8 cellular contexts compared by ENCODE assay signal in the genomic region with DNA sequence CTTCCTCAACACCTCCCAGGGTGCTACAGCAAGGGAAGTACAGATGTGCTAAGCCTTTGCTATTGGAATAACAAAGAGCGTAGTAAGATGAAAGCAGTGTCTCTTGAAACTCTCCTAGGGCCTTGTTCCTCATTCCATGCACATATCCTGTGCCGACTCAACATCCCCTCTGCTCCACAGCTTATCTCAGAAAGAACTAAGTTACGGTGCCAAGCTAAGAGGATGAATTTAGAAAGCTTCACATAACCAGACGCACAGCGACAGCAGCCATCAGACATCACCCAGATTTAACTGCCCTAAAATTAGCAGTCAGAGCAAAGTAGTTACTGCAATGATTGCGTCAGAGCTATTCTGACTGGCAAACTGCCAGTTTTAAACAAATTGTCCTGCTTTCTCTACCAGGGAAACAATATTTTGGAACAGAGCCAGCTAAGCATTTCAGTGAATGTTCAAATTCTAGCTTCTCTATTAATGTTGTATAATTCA. TPM values are rescaled to one million over a fixed set of nuclear protein-coding genes. Genes with fewer than 3 reads are reported as not detected.
DNase-seq lines count a peak whose midpoint lies in the region; ATAC-seq and TF ChIP-seq lines count a peak whose summit lies in the region.

No MANE protein-coding gene starts in this region.

- 37% methylated on average over 6 of the region's 6 CpGs for WGBS in suprapubic skin

- H3K4me3 ChIP-seq in brain microvascular endothelial cell (ENCODE audit: low read depth, low read length) (no peak overlapping the region), suprapubic skin (peak overlapping the region; percentile 16)

- H3K9me3 ChIP-seq in suprapubic skin = no peaks in the 10 kb centered on the region

- TF ChIP-seq CTCF in brain microvascular endothelial cell (IDR thresholded peaks at IDR 0.05; ENCODE audit: low read depth, low read length, missing control alignments) (no peak), suprapubic skin (IDR thresholded peaks at IDR 0.05) (no peak)

- ATAC-seq in GM19023 (IDR thresholded peaks at IDR 0.05; ENCODE audit: unreplicated experiment) = no peak

- no peaks in the 10 kb centered on the region for H3K27me3 ChIP-seq in brain microvascular endothelial cell (replicated peaks)
- H3K27me3 ChIP-seq in suprapubic skin = no peaks in the 10 kb centered on the region

- TF ChIP-seq EP300 in suprapubic skin (IDR thresholded peaks at IDR 0.05) = no peak

- DNase-seq in DMS79 treated with DMSO at 0.1 percent for 48 hours (lab: John Stamatoyannopoulos, UW) (peak; percentile 97), NCI-H2171 (lab: John Stamatoyannopoulos, UW) (peak; percentile 86), brain microvascular endothelial cell (peak; percentile 52), islet precursor cell (peak; percentile 60), suprapubic skin (ENCODE audit: low spot score in 2 of 2) (no peak), GM03348 (ENCODE audit: low spot score) (no peak)
- no peak for DNase-seq in activated CD4-positive, alpha-beta T cell treated with anti-CD3 and anti-CD28 coated beads for 1 hour

- in situ Hi-C loops in brain microvascular endothelial cell (cut with HindIII; ENCODE audit: low pct_ligation_motif_present, low sequenced_read_pairs) = no loop called here

- peaks cover 33% of the 10 kb centered on the region for H3K4me1 ChIP-seq in suprapubic skin

- H3K27ac ChIP-seq in brain microvascular endothelial cell (no peak overlapping the region), suprapubic skin (peak overlapping the region; percentile 19)

- H3K36me3 ChIP-seq in brain microvascular endothelial cell (replicated peaks) (no peaks in the 10 kb centered on the region), suprapubic skin (no peaks in the 10 kb centered on the region)

- no peak for TF ChIP-seq POLR2A in suprapubic skin (IDR thresholded peaks at IDR 0.05)

RNA-seq across cellular contexts. Expression of a gene that starts 9.5 kb away (rescaled TPM):
- 10 to 100 TPM; 14.8 to 25.1 (median 20.8) TPM for total RNA-seq in suprapubic skin

Comparison
In these comparisons a context has a peak if more than half of its experiments do, and no peak if none do; other contexts are left out.
1. DNase-seq: peak in DMS79 treated with DMSO at 0.1 percent for 48 hours (single experiment), NCI-H2171 (single experiment), brain microvascular endothelial cell (single experiment) and islet precursor cell (single experiment); none in suprapubic skin (0 of 2), activated CD4-positive, alpha-beta T cell treated with anti-CD3 and anti-CD28 coated beads for 1 hour (single experiment) and GM03348 (single experiment).